Comparison of ENCODE assay signal across 8 cellular contexts in genomic region chr1:27726173-27726793, GRCh38. TPM values are rescaled to one million over a fixed set of nuclear protein-coding genes. Genes with fewer than 3 reads are reported as not detected.
DNase-seq lines count a peak whose midpoint lies in the region; ATAC-seq and TF ChIP-seq lines count a peak whose summit lies in the region.

No MANE protein-coding gene starts in this region.

- peak overlapping the region; percentile 18 for H3K27ac Mint-ChIP-seq in activated CD4-positive, alpha-beta memory T cell treated with anti-CD3 and anti-CD28 coated beads for 36 hours

- ATAC-seq in HCT116 = peak; percentile 48

- peak overlapping the region; percentile 81 for H3K4me3 Mint-ChIP-seq in activated CD4-positive, alpha-beta memory T cell treated with anti-CD3 and anti-CD28 coated beads for 36 hours

- H3K9me2 ChIP-seq in HCT116 (ENCODE audit: insufficient read depth) = no peaks in the 10 kb centered on the region
- H3K9me2 ChIP-seq in MM.1S (replicated peaks; ENCODE audit: insufficient read depth, low read length) = no peaks in the 10 kb centered on the region

- no peaks in the 10 kb centered on the region for H3K9me3 ChIP-seq in HCT116 (ENCODE audit: control insufficient read depth in 1 of 2, insufficient read depth in 1 of 2, low read depth in 1 of 2, low read length in 2 of 2)
- H3K9me3 ChIP-seq in MM.1S (replicated peaks; ENCODE audit: insufficient read depth, low read length) = no peaks in the 10 kb centered on the region
- H3K9me3 ChIP-seq in mononuclear cell (ENCODE audit: low read depth, low read length) = no peaks in the 10 kb centered on the region

- CTCF ChIA-PET in HCT116 (lab: Charles Lee) = interaction anchor here (0.5 to 1.6 kb wide), 7 partner anchors 34 to 642 kb away, joined by 3 to 11 read pairs (median 3); partner anchors contain the start of gene STX12
- CTCF ChIA-PET in activated CD4-positive, alpha-beta memory T cell treated with anti-CD3 and anti-CD28 coated beads for 36 hours (lab: Charles Lee) = interaction anchor here (0.7 to 3.9 kb wide), 8 partner anchors 46 to 1398 kb away, joined by 3 to 39 read pairs (median 6); partner anchors contain the start of genes IFI6 and STX12

- H3K4me1 ChIP-seq in HCT116 (ENCODE audit: control insufficient read depth in 1 of 2, insufficient read depth in 2 of 2, low read length in 2 of 2) = peaks cover 10 to 17% of the 10 kb centered on the region in 2 experiments
- peaks cover 13% of the 10 kb centered on the region for H3K4me1 ChIP-seq in MM.1S (ENCODE audit: low read length)
- H3K4me1 ChIP-seq in mononuclear cell (ENCODE audit: insufficient read depth, low read length) = peaks cover 19% of the 10 kb centered on the region

- no TSS peak for BruUV-seq in HCT116 (replicated peaks; lab: Mats Ljungman, UMichigan)

- RAD21 ChIA-PET in HCT116 (lab: Charles Lee; ENCODE audit: low non-redundant PET in 1 of 2, low total read pairs in 2 of 2, uncharacterized antibody in 2 of 2, unreplicated experiment in 2 of 2) = interaction anchor here (0.7 to 0.9 kb wide), 2 partner anchors 54 to 680 kb away, joined by 3 to 5 read pairs; partner anchors contain the start of gene IFI6 (in 1 of the 2)

- no peaks in the 10 kb centered on the region for H3K27me3 Mint-ChIP-seq in activated CD4-positive, alpha-beta memory T cell treated with anti-CD3 and anti-CD28 coated beads for 36 hours

- H3K4me3 ChIP-seq in HCT116 (replicated peaks in 1 of 2; ENCODE audit: low read depth in 1 of 2, low read length in 2 of 2) (peak overlapping the region; percentile 65 to 66), MM.1S (ENCODE audit: low read length) (peak overlapping the region; percentile 94), mononuclear cell (ENCODE audit: low read length) (peak overlapping the region; percentile 83)

- peak overlapping the region; percentile 76 for H3K27ac ChIP-seq in HCT116 (ENCODE audit: low read depth, low read length)
- H3K27ac ChIP-seq in MM.1S (ENCODE audit: low read length) = peak overlapping the region; percentile 78; the same call in 1 of the 2 replicates

- DNase-seq in NCI-H2196 (lab: John Stamatoyannopoulos, UW; ENCODE audit: unreplicated experiment) (peak; percentile 26), NCI-H2196 treated with DMSO at 0.1 percent for 48 hours (lab: John Stamatoyannopoulos, UW; ENCODE audit: unreplicated experiment) (no peak), HCT116 (ENCODE audit: low read depth, low spot score) (peak; percentile 19), MM.1S (peak; percentile 63), epidermal melanocyte (ENCODE audit: insufficient read length, low spot score) (peak; percentile 23)
- DNase-seq in activated CD4-positive, alpha-beta memory T cell treated with anti-CD3 and anti-CD28 coated beads for 36 hours = peak; percentile 55
- DNase-seq in stimulated activated naive CD4-positive, alpha-beta T cell treated with Interleukin-2 at 50 U/mL for 16 hours (lab: John Stamatoyannopoulos, UW) = peak; percentile 12

- H3K4me2 ChIP-seq in HCT116 (ENCODE audit: low read length) = peak overlapping the region; percentile 82
- H3K4me2 ChIP-seq in MM.1S (ENCODE audit: low read depth, low read length) = peak overlapping the region; percentile 79

- peaks cover 10% of the 10 kb centered on the region for H3K36me3 Mint-ChIP-seq in activated CD4-positive, alpha-beta memory T cell treated with anti-CD3 and anti-CD28 coated beads for 36 hours

- no peak overlapping the region for H2AFZ ChIP-seq in HCT116 (ENCODE audit: low read depth, low read length, poor library complexity, severe bottlenecking)
- peak overlapping the region; percentile 92 for H2AFZ ChIP-seq in MM.1S (ENCODE audit: low read length)

- no peak for TF ChIP-seq POLR2A in HCT116 (IDR thresholded peaks at IDR 0.05; ENCODE audit: borderline replicate concordance, extremely low read depth, insufficient read depth, insufficient read length)

- H3K4me1 Mint-ChIP-seq in activated CD4-positive, alpha-beta memory T cell treated with anti-CD3 and anti-CD28 coated beads for 36 hours (ENCODE audit: low read depth) = peaks cover 16% of the 10 kb centered on the region

- H3K9ac ChIP-seq in HCT116 (ENCODE audit: low read length) = peak overlapping the region; percentile 75
- peak overlapping the region; percentile 94 for H3K9ac ChIP-seq in MM.1S (ENCODE audit: low read length)

- H3F3A ChIP-seq in MM.1S (ENCODE audit: insufficient read depth, low read length) = peaks cover 4% of the 10 kb centered on the region; the same call in 1 of the 2 replicates

- H3K9me3 Mint-ChIP-seq in activated CD4-positive, alpha-beta memory T cell treated with anti-CD3 and anti-CD28 coated beads for 36 hours = no peaks in the 10 kb centered on the region

- H3K27me3 ChIP-seq in HCT116 (ENCODE audit: insufficient read depth, low read length) = no peaks in the 10 kb centered on the region
- H3K27me3 ChIP-seq in MM.1S (replicated peaks; ENCODE audit: insufficient read depth, low read length) = no peaks in the 10 kb centered on the region
- no peaks in the 10 kb centered on the region for H3K27me3 ChIP-seq in mononuclear cell (ENCODE audit: insufficient read depth, low read length)

- POLR2A ChIA-PET in HCT116 (lab: Charles Lee) = interaction anchor here (0.6 to 1.8 kb wide), 5 partner anchors 33 to 532 kb away, joined by 3 to 15 read pairs (median 6); partner anchors contain the start of genes IFI6, PPP1R8 and STX12
- POLR2A ChIA-PET in activated CD4-positive, alpha-beta memory T cell treated with anti-CD3 and anti-CD28 coated beads for 36 hours (lab: Charles Lee) = interaction anchor here (0.6 to 1.7 kb wide), 8 partner anchors 40 to 855 kb away, joined by 3 to 34 read pairs (median 6); partner anchors contain the start of genes IFI6, NUDC, PPP1R8 and STX12

- no peak for TF ChIP-seq RAD21 in HCT116 (IDR thresholded peaks at IDR 0.05; ENCODE audit: low read depth)

- H3K36me3 ChIP-seq in HCT116 (ENCODE audit: control insufficient read depth in 1 of 2, insufficient read depth in 2 of 2, low read length in 2 of 2) (no peaks in the 10 kb centered on the region), MM.1S (replicated peaks; ENCODE audit: insufficient read depth, low read length) (no peaks in the 10 kb centered on the region)

- TF ChIP-seq CTCF in HCT116 (IDR thresholded peaks at IDR 0.05 in 2 of 3, conservative IDR thresholded peaks at IDR 0.05 in 1 of 3; ENCODE audit: borderline replicate concordance in 1 of 3, insufficient read depth in 1 of 3, low read depth in 2 of 3, low read length in 2 of 3) = no peak
- no peak for TF ChIP-seq CTCF in MM.1S (IDR thresholded peaks at IDR 0.05; ENCODE audit: low read length)

- no peaks in the 10 kb centered on the region for H3K79me2 ChIP-seq in HCT116 (ENCODE audit: insufficient read depth, low read length)
- no peaks in the 10 kb centered on the region; the same call in 1 of the 2 replicates for H3K79me2 ChIP-seq in MM.1S (ENCODE audit: low read length)

- intact Hi-C loops in HCT116 (cut with micrococcal nuclease) = no loop called here
- intact Hi-C loops in activated CD4-positive, alpha-beta memory T cell treated with anti-CD3 and anti-CD28 coated beads for 36 hours (cut with micrococcal nuclease) = loop anchor here (10.0 kb wide), 1 partner anchor 109 kb away; the partner anchor contains the start of gene PPP1R8

- H4K20me1 ChIP-seq in HCT116 (ENCODE audit: insufficient read depth) (no peaks in the 10 kb centered on the region), MM.1S (ENCODE audit: insufficient read depth, low read length) (no peaks in the 10 kb centered on the region)

TF ChIP-seq in HCT116, 20 proteins besides CTCF, POLR2A, EP300 and RAD21:
- TF ChIP-seq FOSL1 (IDR thresholded peaks at IDR 0.05; ENCODE audit: low read depth) (no peak), ZFX (IDR thresholded peaks at IDR 0.05) (peak; percentile 23; the same call in 1 of the 2 replicates)
TF ChIP-seq in HCT116: peak in this region for 1.

RNA-seq across cellular contexts. Expression of gene FAM76A, which starts 0.5 kb away (rescaled TPM):
- total RNA-seq in HCT116 (2021; ENCODE audit: unreplicated experiment) (9.6 TPM), mononuclear cell (18.7 TPM)
- polyA plus RNA-seq in HCT116 (2012) = 3.3 and 4.5 TPM in 2 replicates
- 10 to 100 TPM in 1 of 2 experiments, 1 to 10 TPM in 1; 8.1 to 11.8 TPM for total RNA-seq in activated CD4-positive, alpha-beta memory T cell treated with anti-CD3 and anti-CD28 coated beads for 36 hours

RNA-seq across cellular contexts. Expression of gene STX12, which starts 46.7 kb away (rescaled TPM):
- total RNA-seq in HCT116 (2021; ENCODE audit: unreplicated experiment) (27.6 TPM), mononuclear cell (45.4 TPM)
- 9.3 and 11.3 TPM in 2 replicates for polyA plus RNA-seq in HCT116 (2012)
- total RNA-seq in activated CD4-positive, alpha-beta memory T cell treated with anti-CD3 and anti-CD28 coated beads for 36 hours = 10 to 100 TPM; 31.8 to 32.0 TPM

RNA-seq across cellular contexts. Expression of gene IFI6, which starts 54.3 kb away (rescaled TPM):
- total RNA-seq in HCT116 (2021; ENCODE audit: unreplicated experiment) (14.8 TPM), mononuclear cell (85.6 TPM)
- 10.0 and 22.0 TPM in 2 replicates for polyA plus RNA-seq in HCT116 (2012)
- 10 to 100 TPM; 76.4 TPM for total RNA-seq in activated CD4-positive, alpha-beta memory T cell treated with anti-CD3 and anti-CD28 coated beads for 36 hours
